In the genomic region with DNA sequence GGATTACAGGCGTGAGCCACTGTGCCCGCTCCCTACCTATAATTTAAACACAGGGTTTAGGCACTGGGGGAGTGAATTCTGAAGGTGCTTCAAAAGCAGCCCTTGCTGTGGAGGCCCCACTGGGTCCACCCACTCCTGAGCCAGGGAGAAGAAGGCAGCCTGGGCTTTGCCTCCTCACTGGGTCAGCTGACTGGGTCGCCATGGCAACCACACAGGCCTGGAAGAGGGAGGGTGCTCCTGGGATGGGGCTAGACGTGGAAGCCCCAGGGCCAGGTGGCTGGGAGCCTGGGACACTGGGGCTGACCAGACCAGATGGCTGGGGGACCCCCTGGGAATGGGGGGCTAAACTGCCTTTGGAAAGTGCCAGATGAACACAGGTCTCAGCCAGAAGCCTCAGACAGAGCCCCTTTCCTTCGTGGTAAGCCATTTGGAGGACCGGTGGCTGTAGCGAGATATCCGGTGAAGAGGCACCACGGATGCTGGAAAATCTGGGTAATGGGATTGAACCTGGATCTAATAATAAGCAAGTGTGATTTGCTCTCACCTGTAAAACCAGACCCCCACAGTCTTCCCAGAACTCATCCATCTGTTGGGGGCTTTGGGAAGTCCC, we compare ENCODE assay signal across 13 cellular contexts. TPM values are rescaled to one million over a fixed set of nuclear protein-coding genes. Genes with fewer than 3 reads are reported as not detected.
DNase-seq lines count a peak whose midpoint lies in the region; ATAC-seq and TF ChIP-seq lines count a peak whose summit lies in the region.
"Had no signal": no experiment of that assay in that cellular context is flagged by ENCODE, and none has a peak within 500 bp of the region (broad histone marks: within the 10 kb centered on the region; RNA-seq: fewer than 3 reads in every experiment).

No MANE protein-coding gene starts in this region.

- H3K9me3 Mint-ChIP-seq in activated CD4-positive, alpha-beta memory T cell treated with anti-CD3 and anti-CD28 coated beads for 36 hours: no peaks in the 10 kb centered on the region
- H3K9me3 Mint-ChIP-seq in progenitor cell of endocrine pancreas (ENCODE audit: low read depth): no peaks in the 10 kb centered on the region

- peaks cover 6% of the 10 kb centered on the region for H3K27me3 Mint-ChIP-seq in activated CD4-positive, alpha-beta memory T cell treated with anti-CD3 and anti-CD28 coated beads for 36 hours
- peaks cover 19% of the 10 kb centered on the region for H3K27me3 Mint-ChIP-seq in progenitor cell of endocrine pancreas

- intact Hi-C loops in activated CD4-positive, alpha-beta memory T cell treated with anti-CD3 and anti-CD28 coated beads for 36 hours (cut with micrococcal nuclease): no loop called here

- POLR2A ChIA-PET in activated CD4-positive, alpha-beta memory T cell treated with anti-CD3 and anti-CD28 coated beads for 36 hours (lab: Charles Lee): no interaction called here

- CTCF ChIA-PET in activated CD4-positive, alpha-beta memory T cell treated with anti-CD3 and anti-CD28 coated beads for 36 hours (lab: Charles Lee): no interaction called here

- no peaks in the 10 kb centered on the region for H3K4me1 Mint-ChIP-seq in activated CD4-positive, alpha-beta memory T cell treated with anti-CD3 and anti-CD28 coated beads for 36 hours (ENCODE audit: low read depth)
- H3K4me1 Mint-ChIP-seq in progenitor cell of endocrine pancreas (ENCODE audit: low read depth): peaks cover 2% of the 10 kb centered on the region

- TF ChIP-seq CTCF in progenitor cell of endocrine pancreas (IDR thresholded peaks at IDR 0.05; ENCODE audit: unreplicated experiment): no peak

- ATAC-seq in HG03280 (IDR thresholded peaks at IDR 0.05; ENCODE audit: unreplicated experiment) (no peak), HG03439 (IDR thresholded peaks at IDR 0.05; ENCODE audit: unreplicated experiment) (no peak)

- no peak overlapping the region for H3K27ac Mint-ChIP-seq in activated CD4-positive, alpha-beta memory T cell treated with anti-CD3 and anti-CD28 coated beads for 36 hours
- no peak overlapping the region for H3K27ac Mint-ChIP-seq in progenitor cell of endocrine pancreas

- in situ Hi-C loops in KBM-7 (cut with MboI; ENCODE audit: low pct_unique_long_range_greater_than_20kb, low sequenced_read_pairs): no loop called here

- H3K36me3 Mint-ChIP-seq in activated CD4-positive, alpha-beta memory T cell treated with anti-CD3 and anti-CD28 coated beads for 36 hours: no peaks in the 10 kb centered on the region
- H3K36me3 Mint-ChIP-seq in progenitor cell of endocrine pancreas (ENCODE audit: insufficient read depth): no peaks in the 10 kb centered on the region

- DNase-seq in NCI-H82 (lab: John Stamatoyannopoulos, UW) (peak; percentile 90), NCI-H82 treated with DMSO at 0.1 percent for 48 hours (lab: John Stamatoyannopoulos, UW; ENCODE audit: unreplicated experiment) (no peak), KBM-7 (peak; percentile 29), progenitor cell of endocrine pancreas (ENCODE audit: low spot score, unreplicated experiment) (peak; percentile 33), middle frontal gyrus (ENCODE audit: extremely low spot score, low spot score) (no peak)
- DNase-seq in activated CD4-positive, alpha-beta memory T cell treated with anti-CD3 and anti-CD28 coated beads for 36 hours: peak; percentile 22
- DNase-seq: activated CD4-positive, CD25-positive, alpha-beta regulatory T cell treated with anti-CD3 and anti-CD28 coated beads, Interleukin-2, amount 50 U/mL, for 72 hours; NCI-H2107; SIG-M5 had no signal

- H3K4me3 Mint-ChIP-seq in activated CD4-positive, alpha-beta memory T cell treated with anti-CD3 and anti-CD28 coated beads for 36 hours: no peak overlapping the region
- no peak overlapping the region for H3K4me3 Mint-ChIP-seq in progenitor cell of endocrine pancreas (ENCODE audit: low read depth)

RNA-seq across cellular contexts. Expression of gene TRARG1, which starts 32.9 kb away (rescaled TPM):
- not detected for total RNA-seq in activated CD4-positive, alpha-beta memory T cell treated with anti-CD3 and anti-CD28 coated beads for 36 hours
- total RNA-seq in progenitor cell of endocrine pancreas: not detected in 2 replicates
- total RNA-seq: chondrocyte had no signal

RNA-seq across cellular contexts. Expression of gene BHLHA9, which starts 42.1 kb away (rescaled TPM):
- not detected for total RNA-seq in activated CD4-positive, alpha-beta memory T cell treated with anti-CD3 and anti-CD28 coated beads for 36 hours
- total RNA-seq in progenitor cell of endocrine pancreas: not detected in 2 replicates
- total RNA-seq: chondrocyte, right cardiac atrium had no signal

Comparison
In these comparisons a context has a peak if more than half of its experiments do, and no peak if none do; other contexts are left out.
1. DNase-seq: peak in NCI-H82 (single experiment), KBM-7 (single experiment), activated CD4-positive, alpha-beta memory T cell treated with anti-CD3 and anti-CD28 coated beads for 36 hours (single experiment) and progenitor cell of endocrine pancreas (single experiment); none in NCI-H82 treated with DMSO at 0.1 percent for 48 hours (single experiment) and middle frontal gyrus (single experiment).